Comparison of ENCODE assay signal across 6 cellular contexts in the genomic region with DNA sequence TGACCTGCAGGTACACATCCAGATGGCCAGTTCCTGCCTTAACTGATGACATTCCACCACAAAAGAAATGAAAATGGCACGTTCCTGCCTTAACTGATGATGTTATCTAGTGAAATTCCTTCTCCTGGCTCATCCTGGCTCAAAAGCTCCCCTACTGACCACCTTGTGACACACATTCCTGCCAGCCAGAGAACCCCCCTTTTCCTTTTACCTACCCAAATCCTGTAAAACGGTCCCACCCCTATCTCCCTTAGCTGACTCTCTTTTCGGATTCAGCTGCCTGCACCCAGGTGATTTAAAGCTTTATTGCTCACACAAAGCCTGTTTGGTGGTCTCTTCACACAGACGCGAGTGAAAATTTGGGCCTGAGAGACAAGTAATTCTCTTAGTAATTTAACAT.
DNase-seq lines count a peak whose midpoint lies in the region; TF ChIP-seq lines count a peak whose summit lies in the region.
"Not testable (repeated sequence)": the region's sequence is repeated elsewhere in the genome, so short reads cannot be mapped to it uniquely, and the experiment has no call there.

No MANE protein-coding gene starts in this region.

- WGBS in H9 (ENCODE audit: extremely low coverage, insufficient read length, low lambda C conversion rate), result no CpG with 5 or more reads among the region's 5 CpGs
- WGBS in endodermal cell (ENCODE audit: insufficient coverage in 1 of 2, insufficient read length in 1 of 2), 2 experiments, result 83 to 86% methylated on average over 3 to 5 of the region's 5 CpGs
- no CpG with 5 or more reads among the region's 5 CpGs for WGBS in mesendoderm (ENCODE audit: extremely low coverage, insufficient coverage, low lambda C conversion rate)

- H4K8ac ChIP-seq in H9 (replicated peaks; ENCODE audit: insufficient read length, low read depth, low read length); mesendoderm (ENCODE audit: low read depth, low read length): not testable (repeated sequence)

- H3K56ac ChIP-seq in H9 (ENCODE audit: insufficient read length, low read depth, low read length), result not testable (repeated sequence)
- peak overlapping the region; percentile 37 for H3K56ac ChIP-seq in mesendoderm (ENCODE audit: low read length)

- H2AFZ ChIP-seq in H9 (ENCODE audit: low read length), result not testable (repeated sequence)

- H3K23ac ChIP-seq in H9 (ENCODE audit: insufficient read length, low read depth, low read length); mesendoderm (ENCODE audit: low read length): not testable (repeated sequence)

- H3K23me2 ChIP-seq in H9 (ENCODE audit: insufficient read length, low read depth, low read length, poor library complexity, severe bottlenecking), result not testable (repeated sequence)

- H2BK12ac ChIP-seq in H9 (ENCODE audit: insufficient read length, low read depth, low read length), result not testable (repeated sequence)

- not testable (repeated sequence) for H3K4me1 ChIP-seq in H9 (ENCODE audit: insufficient read depth, low read length); endodermal cell (ENCODE audit: control insufficient read depth, insufficient read depth, low read length); mesendoderm (ENCODE audit: control insufficient read depth, low read depth, low read length)

- H3K36me3 Mint-ChIP-seq in H9 (ENCODE audit: insufficient read depth in 1 of 3, low read depth in 3 of 3) (peaks cover 22 to 41% (median 38%) of the 10 kb centered on the region in 3 experiments), endodermal cell (ENCODE audit: low read depth) (peaks cover 26% of the 10 kb centered on the region)

- H2BK5ac ChIP-seq in H9 (ENCODE audit: insufficient read length, low read length); mesendoderm (ENCODE audit: low read length): not testable (repeated sequence)

- not testable (repeated sequence) for H3T11ph ChIP-seq in H9 (ENCODE audit: low read length)

- H3K4me3 ChIP-seq in endodermal cell (ENCODE audit: low read length); mesendoderm (ENCODE audit: low read length): not testable (repeated sequence)

- H4K5ac ChIP-seq in H9 (ENCODE audit: insufficient read length, low read depth, low read length); mesendoderm (ENCODE audit: low read length): not testable (repeated sequence)

- H3K4me1 Mint-ChIP-seq in H9, endodermal cell: not testable (repeated sequence)

- H2BK120ac ChIP-seq in H9 (ENCODE audit: low read depth, low read length, poor library complexity, severe bottlenecking); mesendoderm (ENCODE audit: low read depth, low read length): not testable (repeated sequence)

- H3K18ac ChIP-seq in H9 (ENCODE audit: insufficient read length, low read depth, low read length), result not testable (repeated sequence)
- H3K18ac ChIP-seq in mesendoderm (ENCODE audit: low read length), result peak overlapping the region; percentile 60

- not testable (repeated sequence) for H3K27ac ChIP-seq in H9 (ENCODE audit: insufficient read length, low read depth, low read length); endodermal cell (ENCODE audit: low read depth, low read length); mesendoderm (ENCODE audit: low read depth, low read length)

- H3K79me2 ChIP-seq in H9 (ENCODE audit: insufficient read depth, low read length); mesendoderm (ENCODE audit: control insufficient read depth, insufficient read depth, low read length): not testable (repeated sequence)

- not testable (repeated sequence) for H3K36me3 ChIP-seq in endodermal cell (ENCODE audit: control insufficient read depth, insufficient read depth, low read length); mesendoderm (ENCODE audit: control insufficient read depth, insufficient read depth, low read length)

- not testable (repeated sequence) for H2BK20ac ChIP-seq in H9 (ENCODE audit: low read depth, low read length, poor library complexity, severe bottlenecking)

- H3K9me3 ChIP-seq in H9 (ENCODE audit: control insufficient read depth, low read depth, low read length), result not testable (repeated sequence)
- peaks cover 54% of the 10 kb centered on the region for H3K9me3 ChIP-seq in endodermal cell (ENCODE audit: control insufficient read depth, low read length)

- H3K9me3 Mint-ChIP-seq in H9, result peaks cover 40 to 43% of the 10 kb centered on the region in 2 experiments
- not testable (repeated sequence) for H3K9me3 Mint-ChIP-seq in endodermal cell

- H3K4me3 Mint-ChIP-seq in H9, endodermal cell: not testable (repeated sequence)

- H3K4ac ChIP-seq in H9 (ENCODE audit: low read depth, low read length); mesendoderm (ENCODE audit: low read depth, low read length): not testable (repeated sequence)

- H3K14ac ChIP-seq in H9 (ENCODE audit: insufficient read depth, low read length), result not testable (repeated sequence)

- not testable (repeated sequence) for H2AK5ac ChIP-seq in H9 (ENCODE audit: insufficient read length, low read length); mesendoderm (ENCODE audit: low read length)

- H3K4me2 ChIP-seq in H9 (ENCODE audit: insufficient read depth, insufficient read length, low read length); mesendoderm (ENCODE audit: low read length): not testable (repeated sequence)

- H3K27me3 ChIP-seq in H9 (ENCODE audit: insufficient read depth, low read length); endodermal cell (ENCODE audit: control insufficient read depth, insufficient read depth, low read length, poor library complexity, severe bottlenecking); mesendoderm (ENCODE audit: insufficient read depth, low read length, poor library complexity): not testable (repeated sequence)

- peak; percentile 43 for TF ChIP-seq CTCF in H9 (conservative IDR thresholded peaks at IDR 0.05)
- peak; percentile 60 for TF ChIP-seq CTCF in endodermal cell (conservative IDR thresholded peaks at IDR 0.05)

- DNase-seq in ELF-1 (ENCODE audit: low read depth, low spot score) (peak; percentile 8), H9 (peak; percentile 37), ecto neural progenitor cell (ENCODE audit: low spot score) (peak; percentile 49), endodermal cell (peak; percentile 66), islet precursor cell (peak; percentile 58), mesendoderm (peak; percentile 82)

- H3K79me1 ChIP-seq in H9 (ENCODE audit: insufficient read depth, low read depth, low read length, poor library complexity, severe bottlenecking); mesendoderm (ENCODE audit: low read length): not testable (repeated sequence)

- not testable (repeated sequence) for H2BK15ac ChIP-seq in H9 (ENCODE audit: low read depth, low read length)
- peak overlapping the region; percentile 98 for H2BK15ac ChIP-seq in mesendoderm (replicated peaks; ENCODE audit: low read depth)

- H3K27me3 Mint-ChIP-seq in H9 (ENCODE audit: low read depth); endodermal cell (ENCODE audit: insufficient read depth): not testable (repeated sequence)

- not testable (repeated sequence) for H3K9ac ChIP-seq in H9 (ENCODE audit: extremely low read depth, insufficient read length, low read length); endodermal cell (ENCODE audit: extremely low read depth, low read length, poor library complexity, severe bottlenecking); mesendoderm (ENCODE audit: low read length)

- not testable (repeated sequence) for H3K27ac Mint-ChIP-seq in H9, endodermal cell

- not testable (repeated sequence) for H4K91ac ChIP-seq in H9 (ENCODE audit: insufficient read length, low read depth, low read length)

- H4K20me1 ChIP-seq in H9 (ENCODE audit: control insufficient read depth, insufficient read depth, insufficient read length), result not testable (repeated sequence)

Comparison
In these comparisons a context has a peak if more than half of its experiments do, and no peak if none do; other contexts are left out.
1. DNase-seq: peak in every context shown above with its lines; median percentile 82 in mesendoderm; 66 in endodermal cell; 58 in islet precursor cell; 49 in ecto neural progenitor cell; 37 in H9; 8 in ELF-1.